In the genomic region with DNA sequence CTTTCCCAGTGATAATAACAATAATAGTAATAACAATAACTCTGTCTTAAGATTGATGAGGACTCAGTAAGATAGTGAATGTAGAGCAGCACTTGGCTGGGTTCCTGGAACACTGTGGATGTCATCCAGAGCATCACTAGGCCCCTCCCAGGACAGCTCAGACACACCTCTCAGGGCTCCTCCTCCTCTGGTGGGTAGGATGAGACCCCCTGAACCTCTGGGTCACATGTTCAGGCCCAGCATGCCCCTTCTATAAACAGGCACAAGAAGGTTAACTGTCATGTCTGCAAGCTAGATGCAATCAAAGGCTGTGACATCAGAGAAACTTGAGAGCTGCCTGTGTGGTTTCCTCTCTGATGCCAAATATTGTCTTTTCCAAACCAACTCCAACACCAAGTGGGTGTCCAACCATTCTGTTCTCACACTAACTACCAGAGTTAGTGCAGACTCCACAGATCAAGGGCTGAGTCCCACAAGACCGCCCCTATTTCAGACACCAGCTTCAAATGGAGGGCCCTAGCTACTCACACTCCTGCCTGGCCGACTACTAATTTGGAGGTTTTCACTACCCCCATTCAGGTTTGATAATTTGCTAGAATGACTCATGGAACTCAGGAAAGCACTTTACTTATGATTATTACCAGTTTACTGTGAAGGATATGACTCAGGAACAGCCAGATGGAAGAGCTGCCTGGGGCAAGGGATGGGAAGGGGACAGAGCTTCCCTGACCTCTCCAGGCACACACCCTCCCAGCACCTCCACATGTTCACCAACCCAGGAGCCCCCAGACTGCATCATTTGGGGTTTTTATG, we compare ENCODE assay signal across 8 cellular contexts. TPM values are rescaled to one million over a fixed set of nuclear protein-coding genes. Genes with fewer than 3 reads are reported as not detected.
DNase-seq lines count a peak whose midpoint lies in the region; ATAC-seq and TF ChIP-seq lines count a peak whose summit lies in the region.

No MANE protein-coding gene starts in this region.

- peak; percentile 40 for DNase-seq in activated naive CD4-positive, alpha-beta T cell treated with Interleukin-2 at 50 U/mL for 16 hours
- DNase-seq in activated naive CD4-positive, alpha-beta T cell (lab: John Stamatoyannopoulos, UW), result no peak
- DNase-seq in activated CD4-positive, alpha-beta T cell treated with anti-CD3 and anti-CD28 coated beads, Interleukin-2, amount 10 ng/mL, durations not matched to agents 24 days and 14 days, result peak; percentile 68
- DNase-seq in fibroblast of pulmonary artery (ENCODE audit: low read depth) (peak; percentile 87), spleen (no peak), H9 (no peak)
- peak; percentile 27 to 42 for DNase-seq in stimulated activated CD8-positive, alpha-beta memory T cell treated with anti-CD3 and anti-CD28 coated beads, Interleukin-2, amount 100 ng/mL, for 48 hours (ENCODE audit: low read depth in 2 of 2)

- intact Hi-C loops in activated CD4-positive, alpha-beta T cell treated with anti-CD3 and anti-CD28 coated beads, Interleukin-2, amount 10 ng/mL, durations not matched to agents 24 days and 14 days (cut with micrococcal nuclease), result loop anchor here (1.0 kb wide), 4 partner anchors 30 to 62 kb away; a partner anchor contains a TSS
- intact Hi-C loops in spleen (cut with DNase I; ENCODE audit: low total_unique reads), result no loop called here

- no peak overlapping the region for H4K5ac ChIP-seq in H9 (ENCODE audit: insufficient read length, low read depth, low read length)

- peak overlapping the region; percentile 39 for H3K4me3 Mint-ChIP-seq in activated CD4-positive, alpha-beta T cell treated with anti-CD3 and anti-CD28 coated beads, Interleukin-2, amount 10 ng/mL, durations not matched to agents 24 days and 14 days
- no peak overlapping the region for H3K4me3 Mint-ChIP-seq in H9

- no peak overlapping the region for H2BK120ac ChIP-seq in H9 (ENCODE audit: low read depth, low read length, poor library complexity, severe bottlenecking)

- no peak overlapping the region for H4K91ac ChIP-seq in H9 (ENCODE audit: insufficient read length, low read depth, low read length)

- no peak overlapping the region for H3K14ac ChIP-seq in H9 (ENCODE audit: insufficient read depth, low read length)

- H3K4me3 ChIP-seq in fibroblast of pulmonary artery (replicated peaks; ENCODE audit: low read depth, low read length) (no peak overlapping the region), spleen (no peak overlapping the region)

- no peak overlapping the region for H2BK15ac ChIP-seq in H9 (ENCODE audit: low read depth, low read length)

- no peak for ATAC-seq in HG03439 (IDR thresholded peaks at IDR 0.05; ENCODE audit: unreplicated experiment)

- H3K27me3 ChIP-seq in spleen (replicated peaks in 1 of 7) (no peaks in the 10 kb centered on the region), H9 (ENCODE audit: insufficient read depth, low read length) (no peaks in the 10 kb centered on the region)

- no peaks in the 10 kb centered on the region for H3K79me1 ChIP-seq in H9 (ENCODE audit: insufficient read depth, low read depth, low read length, poor library complexity, severe bottlenecking)

- H3K9ac ChIP-seq in H9 (ENCODE audit: extremely low read depth, insufficient read length, low read length), result no peak overlapping the region

- H3K36me3 ChIP-seq in spleen, result no peaks in the 10 kb centered on the region

- H2AK5ac ChIP-seq in H9 (ENCODE audit: insufficient read length, low read length), result no peak overlapping the region

- 78 to 91% (median 83%) methylated on average over 2 of the region's 2 CpGs for WGBS in spleen, 5 donors
- WGBS in H9 (ENCODE audit: extremely low coverage, insufficient read length, low lambda C conversion rate), result no CpG with 5 or more reads among the region's 2 CpGs

- no peaks in the 10 kb centered on the region for H3K36me3 Mint-ChIP-seq in activated CD4-positive, alpha-beta T cell treated with anti-CD3 and anti-CD28 coated beads, Interleukin-2, amount 10 ng/mL, durations not matched to agents 24 days and 14 days (ENCODE audit: low read depth)
- no peaks in the 10 kb centered on the region for H3K36me3 Mint-ChIP-seq in H9 (ENCODE audit: insufficient read depth in 1 of 3, low read depth in 3 of 3)

- no peak overlapping the region for H2BK12ac ChIP-seq in H9 (ENCODE audit: insufficient read length, low read depth, low read length)

- no peak overlapping the region for H3K23ac ChIP-seq in H9 (ENCODE audit: insufficient read length, low read depth, low read length)

- no peaks in the 10 kb centered on the region for H3K27me3 Mint-ChIP-seq in activated CD4-positive, alpha-beta T cell treated with anti-CD3 and anti-CD28 coated beads, Interleukin-2, amount 10 ng/mL, durations not matched to agents 24 days and 14 days
- peaks cover 1% of the 10 kb centered on the region; the same call in 1 of the 2 replicates for H3K27me3 Mint-ChIP-seq in H9 (ENCODE audit: low read depth)

- H3K27ac ChIP-seq in spleen, result no peak overlapping the region
- no peak overlapping the region for H3K27ac ChIP-seq in H9 (ENCODE audit: insufficient read length, low read depth, low read length)

- no peaks in the 10 kb centered on the region for H3K23me2 ChIP-seq in H9 (ENCODE audit: insufficient read length, low read depth, low read length, poor library complexity, severe bottlenecking)

- peak overlapping the region; percentile 90 for H3K27ac Mint-ChIP-seq in activated CD4-positive, alpha-beta T cell treated with anti-CD3 and anti-CD28 coated beads, Interleukin-2, amount 10 ng/mL, durations not matched to agents 24 days and 14 days
- no peak overlapping the region for H3K27ac Mint-ChIP-seq in H9

- no peak for TF ChIP-seq POLR2A in spleen (IDR thresholded peaks at IDR 0.05)

- H4K8ac ChIP-seq in H9 (replicated peaks; ENCODE audit: insufficient read length, low read depth, low read length), result no peak overlapping the region

- H3K4me1 Mint-ChIP-seq in activated CD4-positive, alpha-beta T cell treated with anti-CD3 and anti-CD28 coated beads, Interleukin-2, amount 10 ng/mL, durations not matched to agents 24 days and 14 days, result peaks cover 27% of the 10 kb centered on the region
- peaks cover 9 to 11% of the 10 kb centered on the region in 2 experiments for H3K4me1 Mint-ChIP-seq in H9

- no peaks in the 10 kb centered on the region for H3K9me3 Mint-ChIP-seq in activated CD4-positive, alpha-beta T cell treated with anti-CD3 and anti-CD28 coated beads, Interleukin-2, amount 10 ng/mL, durations not matched to agents 24 days and 14 days
- H3K9me3 Mint-ChIP-seq in H9, result no peaks in the 10 kb centered on the region; a peak in 1 of 5 replicates

- H3K4me2 ChIP-seq in H9 (ENCODE audit: insufficient read depth, insufficient read length, low read length), result no peak overlapping the region

- TF ChIP-seq CTCF in fibroblast of pulmonary artery (IDR thresholded peaks at IDR 0.05; ENCODE audit: low read length, missing control alignments) (no peak), spleen (IDR thresholded peaks at IDR 0.05 in 8 of 11, conservative IDR thresholded peaks at IDR 0.05 in 3 of 11) (no peak), H9 (conservative IDR thresholded peaks at IDR 0.05) (no peak)

- H3K79me2 ChIP-seq in H9 (ENCODE audit: insufficient read depth, low read length), result no peaks in the 10 kb centered on the region

- no peak overlapping the region for H3K18ac ChIP-seq in H9 (ENCODE audit: insufficient read length, low read depth, low read length)

- no peak overlapping the region for H3K56ac ChIP-seq in H9 (ENCODE audit: insufficient read length, low read depth, low read length)

- no peaks in the 10 kb centered on the region for H4K20me1 ChIP-seq in H9 (ENCODE audit: control insufficient read depth, insufficient read depth, insufficient read length)

- no peak overlapping the region for H3T11ph ChIP-seq in H9 (ENCODE audit: low read length)

- no peak overlapping the region for H3K4ac ChIP-seq in H9 (ENCODE audit: low read depth, low read length)

- H2BK20ac ChIP-seq in H9 (ENCODE audit: low read depth, low read length, poor library complexity, severe bottlenecking), result no peak overlapping the region

- H2AFZ ChIP-seq in H9 (ENCODE audit: low read length), result no peak overlapping the region

- H3K4me1 ChIP-seq in spleen, result no peaks in the 10 kb centered on the region
- H3K4me1 ChIP-seq in H9 (ENCODE audit: insufficient read depth, low read length), result no peaks in the 10 kb centered on the region

- no peaks in the 10 kb centered on the region for H3K9me3 ChIP-seq in spleen
- no peaks in the 10 kb centered on the region for H3K9me3 ChIP-seq in H9 (ENCODE audit: control insufficient read depth, low read depth, low read length)

- H2BK5ac ChIP-seq in H9 (ENCODE audit: insufficient read length, low read length), result no peak overlapping the region

RNA-seq across cellular contexts. Expression of a gene that starts 46.4 kb away (rescaled TPM):
- total RNA-seq in activated CD4-positive, alpha-beta T cell treated with anti-CD3 and anti-CD28 coated beads, Interleukin-2, amount 10 ng/mL, durations not matched to agents 24 days and 14 days, result 489 and 490 TPM in 2 replicates
- total RNA-seq in spleen, result 100 to 1,000 TPM in 6 of 7 donors, 10 to 100 TPM in 1; 94.4 to 151 (median 138) TPM
- polyA plus RNA-seq in spleen, result 10 to 100 TPM; 25.9 to 48.4 (median 39.9) TPM
- 366 and 370 TPM in 2 replicates for total RNA-seq in H9 (2021)

Comparison
In these comparisons a context has a peak if more than half of its experiments do, and no peak if none do; other contexts are left out.
1. DNase-seq: peak in activated naive CD4-positive, alpha-beta T cell treated with Interleukin-2 at 50 U/mL for 16 hours (single experiment), activated CD4-positive, alpha-beta T cell treated with anti-CD3 and anti-CD28 coated beads, Interleukin-2, amount 10 ng/mL, durations not matched to agents 24 days and 14 days (single experiment), fibroblast of pulmonary artery (single experiment) and stimulated activated CD8-positive, alpha-beta memory T cell treated with anti-CD3 and anti-CD28 coated beads, Interleukin-2, amount 100 ng/mL, for 48 hours (2 of 2); none in activated naive CD4-positive, alpha-beta T cell (0 of 4), spleen (single experiment) and H9 (single experiment).